17 cellular contexts compared by ENCODE assay signal in genomic region chr3:8560608-8561007, GRCh38. TPM values are rescaled to one million over a fixed set of nuclear protein-coding genes. Genes with fewer than 3 reads are reported as not detected.
DNase-seq lines count a peak whose midpoint lies in the region; ATAC-seq, FAIRE-seq and TF ChIP-seq lines count a peak whose summit lies in the region.
"Had no signal": no experiment of that assay in that cellular context is flagged by ENCODE, and none has a peak within 500 bp of the region (broad histone marks: within the 10 kb centered on the region; RNA-seq: fewer than 3 reads in every experiment).

No MANE protein-coding gene starts in this region.

- no TSS peak for BruUV-seq in HepG2 (replicated peaks; lab: Mats Ljungman, UMichigan)

- no peaks in the 10 kb centered on the region for H3K79me2 ChIP-seq in astrocyte (ENCODE audit: insufficient read depth, low read length)
- no peaks in the 10 kb centered on the region for H3K79me2 ChIP-seq in HepG2 (ENCODE audit: insufficient read depth, low read length)

- CTCF ChIA-PET in HepG2 (lab: Yijun Ruan, JAX; ENCODE audit: low intra/inter-chr PET ratio, low total read pairs): no interaction called here

- H3K4me1 ChIP-seq in astrocyte (ENCODE audit: insufficient read depth, low read length): peaks cover 40% of the 10 kb centered on the region
- H3K4me1 ChIP-seq in heart left ventricle: peaks cover 6 to 75% (median 47%) of the 10 kb centered on the region in 12 donors
- H3K4me1 ChIP-seq in HepG2 (ENCODE audit: insufficient read depth, low read length): no peaks in the 10 kb centered on the region

- no peaks in the 10 kb centered on the region for H3K27me3 ChIP-seq in astrocyte (ENCODE audit: insufficient read depth, low read length)
- H3K27me3 ChIP-seq in heart left ventricle: no peaks in the 10 kb centered on the region
- H3K27me3 ChIP-seq in HepG2 (ENCODE audit: control insufficient read depth in 1 of 2, insufficient read depth in 2 of 2, low read length in 2 of 2): no peaks in the 10 kb centered on the region
- H3K27me3 ChIP-seq: dorsolateral prefrontal cortex, MG63, SJCRH30 had no signal

- H3K9ac ChIP-seq in astrocyte (ENCODE audit: low read length): peak overlapping the region; percentile 80
- H3K9ac ChIP-seq in HepG2 (ENCODE audit: insufficient read depth, low read depth, low read length): no peak overlapping the region

- in situ Hi-C loops in HepG2 (cut with HindIII; ENCODE audit: extremely low pct_ligation_motif_present, low pct_unique_long_range_greater_than_20kb): no loop called here

- TF ChIP-seq POLR2A in heart left ventricle (IDR thresholded peaks at IDR 0.05) (no peak), HepG2 (IDR thresholded peaks at IDR 0.05; ENCODE audit: insufficient read depth in 1 of 2, low read depth in 2 of 2, low read length in 2 of 2) (no peak)

- peaks cover 54% of the 10 kb centered on the region for H3K4me1 Mint-ChIP-seq in astrocyte (ENCODE audit: low read depth, unreplicated experiment)
- H3K4me1 Mint-ChIP-seq: activated CD4-positive, alpha-beta T cell treated with anti-CD3 and anti-CD28 coated beads, Interleukin-2, amount 10 ng/mL, durations not matched to agents 7 days and 5 days; CD14-positive monocyte; naive B cell had no signal

- TF ChIP-seq EP300 in HepG2 (IDR thresholded peaks at IDR 0.05; ENCODE audit: low read depth in 2 of 2, low read length in 2 of 2) (no peak), HepG2 (CRISPR knock-in tag; IDR thresholded peaks at IDR 0.05; ENCODE audit: borderline replicate concordance) (no peak)

- POLR2A ChIA-PET in HepG2 (lab: Yijun Ruan, JAX): no interaction called here

- no peaks in the 10 kb centered on the region for H3K9me3 Mint-ChIP-seq in astrocyte (ENCODE audit: unreplicated experiment)
- H3K9me3 Mint-ChIP-seq: activated CD4-positive, alpha-beta T cell treated with anti-CD3 and anti-CD28 coated beads, Interleukin-2, amount 10 ng/mL, durations not matched to agents 7 days and 5 days had no signal

- H4K20me1 ChIP-seq in astrocyte (ENCODE audit: insufficient read depth, low read length): no peaks in the 10 kb centered on the region
- no peaks in the 10 kb centered on the region for H4K20me1 ChIP-seq in HepG2 (ENCODE audit: insufficient read depth, low read length)

- intact Hi-C loops in heart left ventricle (cut with DNase I): loop anchor here in 2 of 10 donors (5.0 kb wide), 2 partner anchors 33 to 118 kb away; no protein-coding TSS in a partner anchor
- intact Hi-C loops in HepG2 (cut with micrococcal nuclease; ENCODE audit: unreplicated experiment): no loop called here

- no peak for TF ChIP-seq CTCF in astrocyte (IDR thresholded peaks at IDR 0.05; ENCODE audit: insufficient read depth, low read depth, low read length)
- no peak for TF ChIP-seq CTCF in heart left ventricle (IDR thresholded peaks at IDR 0.05)
- no peak for TF ChIP-seq CTCF in HepG2 (CRISPR knock-in tag; IDR thresholded peaks at IDR 0.05)

- 75 to 81% (median 78%) methylated on average over 3 of the region's 3 CpGs for WGBS in heart left ventricle, 4 donors
- WGBS in HepG2 (ENCODE audit: low lambda C conversion rate): 98% methylated on average over 3 of the region's 3 CpGs

- no peak overlapping the region for H2AFZ ChIP-seq in astrocyte (ENCODE audit: low read depth, low read length)
- H2AFZ ChIP-seq in HepG2 (ENCODE audit: low read length): no peak overlapping the region

- H3K27me3 Mint-ChIP-seq in astrocyte (ENCODE audit: low read depth, unreplicated experiment): no peaks in the 10 kb centered on the region
- H3K27me3 Mint-ChIP-seq: activated CD4-positive, alpha-beta T cell treated with anti-CD3 and anti-CD28 coated beads, Interleukin-2, amount 10 ng/mL, durations not matched to agents 7 days and 5 days had no signal

- H3K9me3 ChIP-seq in astrocyte (ENCODE audit: insufficient read depth, low read depth, low read length) (no peaks in the 10 kb centered on the region), heart left ventricle (no peaks in the 10 kb centered on the region), HepG2 (ENCODE audit: low read length) (no peaks in the 10 kb centered on the region)
- H3K9me3 ChIP-seq: MG63, SJCRH30 had no signal

- H3K4me2 ChIP-seq in astrocyte (ENCODE audit: low read length): peak overlapping the region; percentile 45
- H3K4me2 ChIP-seq in HepG2 (ENCODE audit: low read depth, low read length): no peak overlapping the region

- H3K4me3 Mint-ChIP-seq in astrocyte (ENCODE audit: unreplicated experiment): no peak overlapping the region
- H3K4me3 Mint-ChIP-seq: activated CD4-positive, alpha-beta T cell treated with anti-CD3 and anti-CD28 coated beads, Interleukin-2, amount 10 ng/mL, durations not matched to agents 7 days and 5 days; CD14-positive monocyte; naive B cell had no signal

- peaks cover 11% of the 10 kb centered on the region for H3K36me3 ChIP-seq in astrocyte (ENCODE audit: insufficient read depth, low read length)
- H3K36me3 ChIP-seq in heart left ventricle: peaks cover 0 to 49% (median 15%) of the 10 kb centered on the region in 9 donors
- no peaks in the 10 kb centered on the region for H3K36me3 ChIP-seq in HepG2 (replicated peaks in 1 of 2; ENCODE audit: control insufficient read depth in 1 of 2, insufficient read depth in 2 of 2, low read length in 2 of 2)
- H3K36me3 ChIP-seq: MG63 had no signal

- FAIRE-seq in astrocyte (lab: Jason Lieb, UNC) (peak; percentile 97), HepG2 (lab: Jason Lieb, UNC) (no peak)

- H3K36me3 Mint-ChIP-seq in astrocyte (ENCODE audit: low read depth, unreplicated experiment): peaks cover 14% of the 10 kb centered on the region
- H3K36me3 Mint-ChIP-seq: CD14-positive monocyte, naive B cell had no signal

- peak; percentile 44 to 77 (median 63) for ATAC-seq in heart left ventricle
- ATAC-seq in HepG2: no peak
- ATAC-seq in GM21423 (IDR thresholded peaks at IDR 0.05; ENCODE audit: unreplicated experiment): no peak
- ATAC-seq in GM18517 (IDR thresholded peaks at IDR 0.05; ENCODE audit: unreplicated experiment): no peak

- TF ChIP-seq RAD21 in HepG2 (CRISPR knock-in tag; IDR thresholded peaks at IDR 0.05): no peak

- peak overlapping the region; percentile 94 for H3K27ac Mint-ChIP-seq in astrocyte (ENCODE audit: unreplicated experiment)
- H3K27ac Mint-ChIP-seq: activated CD4-positive, alpha-beta T cell treated with anti-CD3 and anti-CD28 coated beads, Interleukin-2, amount 10 ng/mL, durations not matched to agents 7 days and 5 days; CD14-positive monocyte; naive B cell had no signal

- H3K4me3 ChIP-seq in astrocyte (ENCODE audit: insufficient read depth, low read depth, low read length): no peak overlapping the region
- H3K4me3 ChIP-seq in heart left ventricle: no peak overlapping the region
- H3K4me3 ChIP-seq in skeletal muscle cell (ENCODE audit: low read depth, low read length): no peak overlapping the region
- H3K4me3 ChIP-seq in HepG2 (replicated peaks in 1 of 3; ENCODE audit: insufficient read depth in 1 of 3, low read depth in 2 of 3, low read length in 3 of 3): no peak overlapping the region
- H3K4me3 ChIP-seq: dorsolateral prefrontal cortex, MG63, SJCRH30 had no signal

- peak overlapping the region; percentile 99 for H3K27ac ChIP-seq in astrocyte (ENCODE audit: low read depth, low read length)
- H3K27ac ChIP-seq in heart left ventricle: peak overlapping the region; percentile 9 to 87 (median 70)
- no peak overlapping the region for H3K27ac ChIP-seq in HepG2 (ENCODE audit: extremely low read length, insufficient read depth, low read length)
- H3K27ac ChIP-seq: dorsolateral prefrontal cortex, SJCRH30 had no signal

- DNase-seq in EH (ENCODE audit: low read depth): peak; percentile 95
- DNase-seq in astrocyte (ENCODE audit: low read depth): peak; percentile 99
- peak in 1 of 5 donors; percentile 70 for DNase-seq in heart left ventricle
- DNase-seq in skeletal muscle cell (ENCODE audit: low read depth): peak; percentile 96
- DNase-seq in activated naive CD4-positive, alpha-beta T cell treated with anti-CD3 and anti-CD28 coated beads, Interleukin-2, amount 50 U/mL, for 16 hours: no peak
- DNase-seq in HepG2 (ENCODE audit: low spot score): no peak
- DNase-seq: activated CD4-positive, alpha-beta T cell treated with anti-CD3 and anti-CD28 coated beads, Interleukin-2, amount 10 ng/mL, durations not matched to agents 7 days and 5 days; activated effector memory CD4-positive, alpha-beta T cell treated with anti-CD3 and anti-CD28 coated beads, Interleukin-2, amount 50 U/mL, for 16 hours; dorsolateral prefrontal cortex; MG63; naive B cell; NCI-H446 treated with DMSO at 0.1 percent for 48 hours; SJCRH30; stimulated activated naive CD4-positive, alpha-beta T cell had no signal

TF ChIP-seq in HepG2, 621 proteins besides CTCF, POLR2A, EP300 and RAD21 (continues in another document):
- no peak for TF ChIP-seq GZF1 (CRISPR knock-in tag; IDR thresholded peaks at IDR 0.05)

RNA-seq across cellular contexts. Expression of gene LMCD1, which starts 59.0 kb away (rescaled TPM):
- 374 and 437 TPM in 2 replicates for total RNA-seq in astrocyte
- 100 to 1,000 TPM in 1 of 9 donors, 10 to 100 TPM in 8; 36.8 to 382 (median 54.6) TPM for total RNA-seq in heart left ventricle
- 100 to 1,000 TPM in 1 of 2 donors, 10 to 100 TPM in 1; 34.9 to 661 TPM for polyA plus RNA-seq in heart left ventricle
- 6.1 and 6.2 TPM in 2 replicates for total RNA-seq in HepG2 (2016; rRNA removed; fragmentation: Illumina TruSeq; extraction: Trizol)
- total RNA-seq in HepG2 (2016; cell fraction: cytosol; rRNA removed; fragmentation: Illumina TruSeq; extraction: Trizol; ENCODE audit: low read depth): 1.7 and 2.4 TPM in 2 replicates
- total RNA-seq in HepG2 (2016; cell fraction: insoluble cytoplasmic fraction; rRNA removed; fragmentation: Illumina TruSeq; extraction: Trizol): 5.4 and 5.9 TPM in 2 replicates
- total RNA-seq in HepG2 (2016; cell fraction: membrane; rRNA removed; fragmentation: Illumina TruSeq; extraction: Trizol): 4.3 and 4.7 TPM in 2 replicates
- 3.8 and 6.4 TPM in 2 replicates for total RNA-seq in HepG2 (2016; cell fraction: nucleus; rRNA removed; fragmentation: Illumina TruSeq; extraction: Trizol)
- polyA plus RNA-seq in HepG2 (2011; rRNA removed): 6.1 and 7.1 TPM in 2 replicates
- 5.3 and 8.6 TPM in 2 replicates for polyA plus RNA-seq in HepG2 (2011; cell fraction: cytosol; rRNA removed)
- polyA plus RNA-seq in HepG2 (2011; cell fraction: nucleus; rRNA removed): 4.5 and 4.6 TPM in 2 replicates
- polyA plus RNA-seq in HepG2 (2012): 8.2 and 10.5 TPM in 2 replicates
- 1.5 and 2.2 TPM in 2 replicates for polyA plus RNA-seq in HepG2 (2016; cell fraction: cytosol; fragmentation: Illumina TruSeq; extraction: Trizol; ENCODE audit: low read depth)
- polyA plus RNA-seq in HepG2 (2016; cell fraction: insoluble cytoplasmic fraction; fragmentation: Illumina TruSeq; extraction: Trizol; ENCODE audit: low read depth): 6.6 and 6.8 TPM in 2 replicates
- polyA plus RNA-seq in HepG2 (2016; cell fraction: membrane; fragmentation: Illumina TruSeq; extraction: Trizol; ENCODE audit: low read depth): 3.0 and 3.5 TPM in 2 replicates
- 3.4 and 4.0 TPM in 2 replicates for polyA plus RNA-seq in HepG2 (2016; cell fraction: nucleus; fragmentation: Illumina TruSeq; extraction: Trizol; ENCODE audit: insufficient read depth, low read depth)
- 0.09 and 5.2 TPM in 2 replicates for polyA minus RNA-seq in HepG2 (2011; rRNA and poly(A)+ RNA removed; ENCODE audit: low replicate concordance)
- 3.3 and 4.0 TPM in 2 replicates for polyA minus RNA-seq in HepG2 (2011; cell fraction: cytosol; rRNA and poly(A)+ RNA removed)
- 4.4 and 9.5 TPM in 2 replicates for polyA minus RNA-seq in HepG2 (2011; cell fraction: nucleus; rRNA and poly(A)+ RNA removed)

Comparison
In these comparisons a context has a peak if more than half of its experiments do, and no peak if none do; other contexts are left out.
1. DNase-seq: peak in EH (single experiment), astrocyte (single experiment) and skeletal muscle cell (single experiment); none in activated naive CD4-positive, alpha-beta T cell treated with anti-CD3 and anti-CD28 coated beads, Interleukin-2, amount 50 U/mL, for 16 hours (single experiment) and HepG2 (single experiment).
2. ATAC-seq: peak in heart left ventricle (4 of 4); none in HepG2 (single experiment), GM21423 (single experiment) and GM18517 (single experiment).